In genomic region chr7:70736715-70737460, GRCh38 we compare ENCODE assay signal across 11 cellular contexts.
DNase-seq lines count a peak whose midpoint lies in the region; ATAC-seq, FAIRE-seq and TF ChIP-seq lines count a peak whose summit lies in the region.
"Had no signal": no experiment of that assay in that cellular context is flagged by ENCODE, and none has a peak within 500 bp of the region (broad histone marks: within the 10 kb centered on the region; RNA-seq: fewer than 3 reads in every experiment).

No MANE protein-coding gene starts in this region.

- H3K27ac Mint-ChIP-seq in T-helper 2 cell treated with Interferon-gamma antibody and Interleukin-4, amounts not matched to agents 5 μg/mL and 100 μg/mL, for 36 hours, result no peak overlapping the region

- CTCF ChIA-PET in A549 (lab: Yijun Ruan, JAX), result no interaction called here
- CTCF ChIA-PET in HEK293T (lab: Yijun Ruan, JAX), result no interaction called here

- peak; percentile 60 to 61 for ATAC-seq in A549
- ATAC-seq in lung (ENCODE audit: insufficient read depth, low FRiP score), result peak; percentile 40
- no peak for ATAC-seq in HG03460 (IDR thresholded peaks at IDR 0.05; ENCODE audit: unreplicated experiment)

- TF ChIP-seq EP300 in A549 (IDR thresholded peaks at IDR 0.05), result no peak

- H3K27ac ChIP-seq in A549 (peak overlapping the region in 1 of 2 experiments; percentile 20; a peak in 1 of 6 replicates), lung (ENCODE audit: low read depth in 1 of 2, low read length in 1 of 2) (peak overlapping the region in 1 of 2 donors; percentile 91)

- H3K27me3 ChIP-seq in lung (ENCODE audit: control insufficient read depth, insufficient read depth), result no peaks in the 10 kb centered on the region

- TF ChIP-seq CTCF in A549 (IDR thresholded peaks at IDR 0.05) (no peak), choroid plexus epithelial cell (conservative IDR thresholded peaks at IDR 0.05; ENCODE audit: low read depth, low read length) (no peak), lung (IDR thresholded peaks at IDR 0.05; ENCODE audit: control extremely low read depth, extremely low read depth) (no peak)

- H3K9me3 ChIP-seq in A549 (no peaks in the 10 kb centered on the region), lung (ENCODE audit: control insufficient read depth in 2 of 2, insufficient read depth in 1 of 2, low read length in 1 of 2) (no peaks in the 10 kb centered on the region)

- peaks cover 17% of the 10 kb centered on the region; the same call in 2 of the 3 replicates for H3K4me1 ChIP-seq in A549
- peaks cover 8 to 10% of the 10 kb centered on the region in 2 donors for H3K4me1 ChIP-seq in lung (ENCODE audit: control insufficient read depth in 2 of 2, insufficient read depth in 2 of 2, low read length in 2 of 2)

- TF ChIP-seq RAD21 in A549 (conservative IDR thresholded peaks at IDR 0.05 in 1 of 2, IDR thresholded peaks at IDR 0.05 in 1 of 2), result no peak

- peak; percentile 39 for FAIRE-seq in A549 (lab: Jason Lieb, UNC)

- no peak for TF ChIP-seq POLR2A in A549 (IDR thresholded peaks at IDR 0.05; ENCODE audit: low read length)

- no peaks in the 10 kb centered on the region for H3K36me3 Mint-ChIP-seq in T-helper 2 cell treated with Interferon-gamma antibody and Interleukin-4, amounts not matched to agents 5 μg/mL and 100 μg/mL, for 36 hours (ENCODE audit: low read depth)

- H3K4me1 Mint-ChIP-seq in T-helper 2 cell treated with Interferon-gamma antibody and Interleukin-4, amounts not matched to agents 5 μg/mL and 100 μg/mL, for 36 hours (ENCODE audit: low read depth), result no peaks in the 10 kb centered on the region

- no peaks in the 10 kb centered on the region for H3K36me3 ChIP-seq in lung (ENCODE audit: control insufficient read depth in 2 of 2, insufficient read depth in 2 of 2, low read length in 2 of 2)

- DNase-seq in A549 (ENCODE audit: low read depth in 1 of 2, low spot score in 1 of 2) (peak in 1 of 2 experiments; percentile 53), HEK293T (ENCODE audit: extremely low spot score) (no peak), choroid plexus epithelial cell (ENCODE audit: low read depth) (peak; percentile 69), lung (ENCODE audit: low spot score) (no peak), T-helper 2 cell (no peak), DMS153 (lab: John Stamatoyannopoulos, UW) (no peak)
- DNase-seq in T-helper 2 cell treated with Interferon-gamma antibody and Interleukin-4, amounts not matched to agents 5 μg/mL and 100 μg/mL, for 36 hours (ENCODE audit: low spot score), result no peak
- DNase-seq: activated CD4-positive, alpha-beta T cell treated with anti-CD3 and anti-CD28 coated beads for 1 hour; GOT3; NCI-H1092 treated with DMSO at 0.1 percent for 48 hours had no signal

- H3K4me2 ChIP-seq in A549, result peak overlapping the region; percentile 84

- H3K4me3 ChIP-seq in A549, result peak overlapping the region; percentile 37
- peak overlapping the region; percentile 56 for H3K4me3 ChIP-seq in choroid plexus epithelial cell (ENCODE audit: low read depth, low read length)
- H3K4me3 ChIP-seq in lung, result no peak overlapping the region

- WGBS in A549 (ENCODE audit: missing lambda C conversion rate), result 9% methylated on average over 11 of the region's 11 CpGs
- 28 to 33% methylated on average over 11 of the region's 11 CpGs for WGBS in lung, 2 donors

- H3K9me3 Mint-ChIP-seq in T-helper 2 cell treated with Interferon-gamma antibody and Interleukin-4, amounts not matched to agents 5 μg/mL and 100 μg/mL, for 36 hours, result peaks cover 4% of the 10 kb centered on the region

- POLR2A ChIA-PET in A549 (lab: Yijun Ruan, JAX), result no interaction called here
- POLR2A ChIA-PET in HEK293T (lab: Yijun Ruan, JAX), result no interaction called here

- no peaks in the 10 kb centered on the region for H3K27me3 Mint-ChIP-seq in T-helper 2 cell treated with Interferon-gamma antibody and Interleukin-4, amounts not matched to agents 5 μg/mL and 100 μg/mL, for 36 hours (ENCODE audit: low read depth)

- no peak overlapping the region for H3K4me3 Mint-ChIP-seq in T-helper 2 cell treated with Interferon-gamma antibody and Interleukin-4, amounts not matched to agents 5 μg/mL and 100 μg/mL, for 36 hours

TF ChIP-seq in A549, 52 proteins besides CTCF, POLR2A, EP300 and RAD21:
- TF ChIP-seq ZC3H11A (IDR thresholded peaks at IDR 0.05) (no peak), RCOR1 (IDR thresholded peaks at IDR 0.05; ENCODE audit: low read depth, low read length) (no peak), MYC (IDR thresholded peaks at IDR 0.05; ENCODE audit: borderline replicate concordance, low read length) (no peak), HES2 (IDR thresholded peaks at IDR 0.05) (no peak), POLR2AphosphoS2 (conservative IDR thresholded peaks at IDR 0.05; ENCODE audit: low read length) (no peak), CEBPB (IDR thresholded peaks at IDR 0.05) (peak; percentile 50 to 53; a peak in 2 of 4 replicates), TP53 (CRISPR knock-in tag; IDR thresholded peaks at IDR 0.05) (no peak)

TF ChIP-seq in HEK293T, 16 proteins besides CTCF, POLR2A, EP300 and RAD21:
- TF ChIP-seq FOXA1 (IDR thresholded peaks at IDR 0.05) (no peak), FOXM1 (IDR thresholded peaks at IDR 0.05; ENCODE audit: borderline replicate concordance) (no peak), L3MBTL2 (conservative IDR thresholded peaks at IDR 0.05) (peak; percentile 51), PKNOX1 (IDR thresholded peaks at IDR 0.05) (0 out of 2 replicates have a peak, but pooled peaks have one; percentile 7)
